Comparison of ENCODE assay signal across 7 cellular contexts in genomic region chr9:133945314-133945975, GRCh38. TPM values are rescaled to one million over a fixed set of nuclear protein-coding genes. Genes with fewer than 3 reads are reported as not detected.
DNase-seq lines count a peak whose midpoint lies in the region; ATAC-seq and TF ChIP-seq lines count a peak whose summit lies in the region.

No MANE protein-coding gene starts in this region.

- H3K27ac ChIP-seq in Peyer's patch (peak overlapping the region in 1 of 4 donors; percentile 76), sigmoid colon (no peak overlapping the region)

- intact Hi-C loops in sigmoid colon (cut with DNase I), result no loop called here

- DNase-seq in Peyer's patch, result peak in 2 of 3 donors; percentile 80
- DNase-seq in sigmoid colon, result peak; percentile 59
- no peak for DNase-seq in GF-D8 (lab: John Stamatoyannopoulos, UW)
- no peak for DNase-seq in RKO (ENCODE audit: low spot score)

- H3K4me3 ChIP-seq in Peyer's patch (no peak overlapping the region), sigmoid colon (no peak overlapping the region)

- H3K4me1 ChIP-seq in Peyer's patch (peaks cover 0 to 17% (median 7%) of the 10 kb centered on the region in 4 donors), sigmoid colon (no peaks in the 10 kb centered on the region)

- H3K27me3 ChIP-seq in Peyer's patch, result no peaks in the 10 kb centered on the region
- no peaks in the 10 kb centered on the region for H3K27me3 ChIP-seq in sigmoid colon

- H3K36me3 ChIP-seq in Peyer's patch, result peaks cover 0 to 6% (median 0%) of the 10 kb centered on the region in 3 donors
- no peaks in the 10 kb centered on the region for H3K36me3 ChIP-seq in sigmoid colon

- peak; percentile 56 for ATAC-seq in HG02763 (IDR thresholded peaks at IDR 0.05; ENCODE audit: unreplicated experiment)
- ATAC-seq in HG03521 (IDR thresholded peaks at IDR 0.05; ENCODE audit: unreplicated experiment), result no peak

- no peaks in the 10 kb centered on the region for H3K9me3 ChIP-seq in Peyer's patch
- no peaks in the 10 kb centered on the region for H3K9me3 ChIP-seq in sigmoid colon

- 67 to 79% methylated on average over 13 of the region's 13 CpGs for WGBS in sigmoid colon, 2 donors

- TF ChIP-seq POLR2A in GM19193 (IDR thresholded peaks at IDR 0.05; ENCODE audit: extremely low read depth, insufficient read depth, insufficient read length) (peak; percentile 46), Peyer's patch (IDR thresholded peaks at IDR 0.05) (no peak), sigmoid colon (IDR thresholded peaks at IDR 0.05) (no peak)

- no peak for TF ChIP-seq CTCF in Peyer's patch (IDR thresholded peaks at IDR 0.05)
- TF ChIP-seq CTCF in sigmoid colon (IDR thresholded peaks at IDR 0.05), result no peak

- no peak for TF ChIP-seq EP300 in sigmoid colon (IDR thresholded peaks at IDR 0.05)

RNA-seq across cellular contexts. Expression of gene VAV2, which starts 46.7 kb away (rescaled TPM):
- total RNA-seq in Peyer's patch, result 10 to 100 TPM; 47.9 to 61.8 (median 58.9) TPM
- 1 to 10 TPM; 3.8 to 7.2 (median 6.6) TPM for total RNA-seq in sigmoid colon
- polyA plus RNA-seq in sigmoid colon, result 10 to 100 TPM; 14.4 to 23.3 (median 18.5) TPM

Comparison
In these comparisons a context has a peak if more than half of its experiments do, and no peak if none do; other contexts are left out.
1. DNase-seq: peak in Peyer's patch (2 of 3) and sigmoid colon (single experiment); none in GF-D8 (single experiment) and RKO (single experiment).
2. RNA of gene VAV2, which starts 46.7 kb away (total RNA-seq): 47.9 to 61.8 TPM in Peyer's patch; 3.8 to 7.2 TPM in sigmoid colon; every median in the first group is over 4 times any median in the second.